11 cellular contexts compared by ENCODE assay signal in the genomic region with DNA sequence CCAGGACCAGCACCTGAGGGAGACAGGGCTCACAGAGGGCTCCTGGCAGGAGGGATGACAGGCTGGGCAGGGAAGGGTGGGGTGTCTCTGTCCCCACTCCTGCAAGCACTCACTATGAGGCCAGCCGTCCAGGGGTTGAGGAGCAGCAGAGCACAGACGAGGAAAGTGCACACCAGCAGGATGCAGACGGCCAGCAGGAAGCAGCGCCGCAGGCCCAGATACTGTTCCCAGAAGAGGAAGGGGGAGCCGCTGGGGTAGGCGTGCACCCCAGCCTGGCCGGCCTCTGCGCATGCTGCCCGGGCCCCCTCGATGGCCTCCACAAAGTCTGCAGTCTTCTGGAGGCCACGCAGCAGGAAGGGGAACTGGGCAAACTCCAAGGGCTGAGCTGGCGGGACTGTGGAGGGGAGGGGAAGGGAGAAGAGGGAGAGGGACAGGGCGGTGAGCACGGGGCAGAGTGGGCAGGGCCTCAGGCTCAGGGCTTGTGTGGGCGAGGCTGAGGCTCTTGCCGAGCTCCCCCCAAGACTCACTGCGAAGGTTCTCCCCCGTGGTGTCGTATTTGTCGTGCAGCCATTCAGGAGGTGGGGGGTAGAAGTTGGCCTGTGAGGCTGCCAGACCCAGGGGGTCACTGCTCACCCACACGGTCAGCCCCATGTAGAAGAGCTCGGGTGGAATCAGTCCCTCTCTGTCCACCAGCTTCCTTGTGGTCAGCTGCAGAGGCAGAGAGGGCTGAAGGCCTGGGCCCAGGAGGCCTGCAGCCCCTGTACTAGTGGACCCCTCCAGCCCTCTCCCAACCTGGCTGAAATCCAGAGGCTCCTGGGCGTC. TPM values are rescaled to one million over a fixed set of nuclear protein-coding genes. Genes with fewer than 3 reads are reported as not detected.
DNase-seq lines count a peak whose midpoint lies in the region; ATAC-seq and TF ChIP-seq lines count a peak whose summit lies in the region.
"Had no signal": no experiment of that assay in that cellular context is flagged by ENCODE, and none has a peak within 500 bp of the region (broad histone marks: within the 10 kb centered on the region; RNA-seq: fewer than 3 reads in every experiment).

No MANE protein-coding gene starts in this region.

- H2AFZ ChIP-seq in PC-3 (ENCODE audit: low read length) (no peak overlapping the region), neuronal stem cell (ENCODE audit: low read length) (no peak overlapping the region)

- H2AK5ac ChIP-seq in neuronal stem cell (ENCODE audit: low read depth, low read length) = peak overlapping the region; percentile 81

- TF ChIP-seq CTCF in PC-3 (conservative IDR thresholded peaks at IDR 0.05; ENCODE audit: low read depth, low read length) (no peak), foreskin keratinocyte (conservative IDR thresholded peaks at IDR 0.05) (no peak), type B pancreatic cell (conservative IDR thresholded peaks at IDR 0.05) (no peak)

- DNase-seq in PC-3 (no peak), foreskin keratinocyte (no peak), neuronal stem cell (ENCODE audit: low spot score) (no peak), SW480 (ENCODE audit: low spot score) (no peak), type B pancreatic cell (ENCODE audit: extremely low spot score, unreplicated experiment) (no peak), NCI-H82 treated with DMSO at 0.1 percent for 48 hours (lab: John Stamatoyannopoulos, UW; ENCODE audit: unreplicated experiment) (no peak)
- DNase-seq: mammary epithelial cell had no signal

- peak overlapping the region in 8 of 11 experiments; percentile 6 to 84 (median 42); a peak in 11 of 22 replicates for H3K4me2 ChIP-seq in BLaER1 treated with 17β-estradiol and CSF1 and Interleukin-3, amounts not matched to agents 10 nM and 100 nM
- no peak overlapping the region for H3K4me2 ChIP-seq in PC-3 (ENCODE audit: low read length)
- H3K4me2 ChIP-seq in neuronal stem cell (ENCODE audit: insufficient read depth, low read length, poor library complexity, severe bottlenecking) = no peak overlapping the region

- no peaks in the 10 kb centered on the region for H3K9me2 ChIP-seq in PC-3 (replicated peaks; ENCODE audit: low read length)

- no peak overlapping the region for H2BK12ac ChIP-seq in neuronal stem cell (ENCODE audit: low read length)

- H3K4me1 ChIP-seq in BLaER1 treated with 17β-estradiol and CSF1 and Interleukin-3, amounts not matched to agents 10 nM and 100 nM = peaks cover 14 to 47% (median 29%) of the 10 kb centered on the region in 10 experiments
- H3K4me1 ChIP-seq in PC-3 (ENCODE audit: insufficient read depth, low read length) = no peaks in the 10 kb centered on the region
- no peaks in the 10 kb centered on the region for H3K4me1 ChIP-seq in foreskin keratinocyte
- peaks cover 0 to 2% of the 10 kb centered on the region in 2 donors for H3K4me1 ChIP-seq in neuronal stem cell (ENCODE audit: control insufficient read depth in 2 of 2, insufficient read depth in 1 of 2, low read depth in 1 of 2, low read length in 2 of 2)

- peak overlapping the region; percentile 6 for H3K4ac ChIP-seq in neuronal stem cell (ENCODE audit: low read length)

- H3K27ac ChIP-seq in BLaER1 treated with 17β-estradiol and CSF1 and Interleukin-3, amounts not matched to agents 10 nM and 100 nM = peak overlapping the region in 3 of 11 experiments; percentile 28 to 32 (median 30); a peak in 3 of 22 replicates
- H3K27ac ChIP-seq in PC-3 (ENCODE audit: low read length) = no peak overlapping the region
- no peak overlapping the region for H3K27ac ChIP-seq in foreskin keratinocyte
- no peak overlapping the region for H3K27ac ChIP-seq in neuronal stem cell (replicated peaks; ENCODE audit: low read length)

- no peak overlapping the region for H4K91ac ChIP-seq in neuronal stem cell (ENCODE audit: low read depth, low read length, poor library complexity)

- H3K9ac ChIP-seq in BLaER1 treated with 17β-estradiol and CSF1 and Interleukin-3, amounts not matched to agents 10 nM and 100 nM = peak overlapping the region in 2 of 11 experiments; percentile 9 to 17; a peak in 1 of 22 replicates
- H3K9ac ChIP-seq in PC-3 (ENCODE audit: low read length) (no peak overlapping the region), neuronal stem cell (ENCODE audit: low read depth, low read length, poor library complexity) (peak overlapping the region; percentile 0)

- no peaks in the 10 kb centered on the region for H3K36me3 Mint-ChIP-seq in type B pancreatic cell
- H3K36me3 Mint-ChIP-seq: stimulated activated effector memory CD8-positive, alpha-beta T cell treated with anti-CD3 and anti-CD28 coated beads, Interleukin-12 subunit alpha, Interleukin-12 subunit beta, amount 100 ng/mL, for 72 hours had no signal

- WGBS in neuronal stem cell (ENCODE audit: extremely low coverage in 2 of 2, insufficient read length in 2 of 2, insufficient replicate concordance in 1 of 2), 2 donors = no CpG with 5 or more reads among the region's 24 CpGs

- H3K36me3 ChIP-seq in BLaER1 treated with 17β-estradiol and CSF1 and Interleukin-3, amounts not matched to agents 10 nM and 100 nM = no peaks in the 10 kb centered on the region
- H3K36me3 ChIP-seq in PC-3 (ENCODE audit: low read depth, low read length) (no peaks in the 10 kb centered on the region), neuronal stem cell (replicated peaks in 1 of 2; ENCODE audit: control insufficient read depth in 2 of 2, insufficient read depth in 2 of 2, low read length in 2 of 2) (no peaks in the 10 kb centered on the region)

- peak overlapping the region; percentile 0 for H3K14ac ChIP-seq in neuronal stem cell (ENCODE audit: low read length)

- H2BK120ac ChIP-seq in neuronal stem cell (ENCODE audit: low read depth, low read length) = no peak overlapping the region

- H2BK5ac ChIP-seq in neuronal stem cell (ENCODE audit: low read length) = peak overlapping the region; percentile 39

- CTCF ChIA-PET in PC-3 (lab: Charles Lee) = no interaction called here

- no peaks in the 10 kb centered on the region for H3F3A ChIP-seq in PC-3 (ENCODE audit: low read length, unreplicated experiment)

- peaks cover 0 to 12% (median 0%) of the 10 kb centered on the region in 11 experiments; a peak in 4 of 22 replicates for H3K9me3 ChIP-seq in BLaER1 treated with 17β-estradiol and CSF1 and Interleukin-3, amounts not matched to agents 10 nM and 100 nM (replicated peaks in 1 of 11)
- H3K9me3 ChIP-seq in PC-3 (ENCODE audit: low read length) (no peaks in the 10 kb centered on the region), neuronal stem cell (replicated peaks in 1 of 2; ENCODE audit: control insufficient read depth in 2 of 2, insufficient read depth in 1 of 2, low read depth in 1 of 2, low read length in 2 of 2) (peaks cover 0 to 11% of the 10 kb centered on the region in 2 donors)

- H3K9me3 Mint-ChIP-seq in type B pancreatic cell = no peaks in the 10 kb centered on the region
- H3K9me3 Mint-ChIP-seq: stimulated activated effector memory CD8-positive, alpha-beta T cell treated with anti-CD3 and anti-CD28 coated beads, Interleukin-12 subunit alpha, Interleukin-12 subunit beta, amount 100 ng/mL, for 72 hours had no signal

- no peak overlapping the region for H3K23ac ChIP-seq in neuronal stem cell (ENCODE audit: low read depth, low read length, poor library complexity)

- H4K20me1 ChIP-seq in BLaER1 treated with 17β-estradiol and CSF1 and Interleukin-3, amounts not matched to agents 10 nM and 100 nM = no peaks in the 10 kb centered on the region
- no peaks in the 10 kb centered on the region for H4K20me1 ChIP-seq in PC-3 (ENCODE audit: low read length)

- no TSS peak for BruUV-seq in PC-3 (replicated peaks; lab: Mats Ljungman, UMichigan)

- intact Hi-C loops in PC-3 (cut with micrococcal nuclease) = no loop called here

- H3K18ac ChIP-seq in neuronal stem cell (ENCODE audit: low read length) = peak overlapping the region; percentile 4

- H3K79me1 ChIP-seq in neuronal stem cell (ENCODE audit: low read depth, low read length) = peaks cover 2% of the 10 kb centered on the region

- peaks cover 6% of the 10 kb centered on the region for H3K4me1 Mint-ChIP-seq in type B pancreatic cell (ENCODE audit: unreplicated experiment)

- H3K27ac Mint-ChIP-seq in type B pancreatic cell = no peak overlapping the region
- H3K27ac Mint-ChIP-seq: stimulated activated effector memory CD8-positive, alpha-beta T cell treated with anti-CD3 and anti-CD28 coated beads, Interleukin-12 subunit alpha, Interleukin-12 subunit beta, amount 100 ng/mL, for 72 hours had no signal

- POLR2A ChIA-PET in PC-3 (lab: Charles Lee; ENCODE audit: unreplicated experiment) = no interaction called here

- H2BK15ac ChIP-seq in neuronal stem cell (ENCODE audit: low read length) = peak overlapping the region; percentile 63

- H3K27me3 Mint-ChIP-seq in type B pancreatic cell = no peaks in the 10 kb centered on the region

- ATAC-seq in PC-3 = peak; percentile 18; the same call in 1 of the 2 replicates
- peak; percentile 6 for ATAC-seq in foreskin keratinocyte
- ATAC-seq in HG03108 (IDR thresholded peaks at IDR 0.05; ENCODE audit: unreplicated experiment) = no peak
- ATAC-seq: stimulated activated effector memory CD8-positive, alpha-beta T cell treated with anti-CD3 and anti-CD28 coated beads, Interleukin-12 subunit alpha, Interleukin-12 subunit beta, amount 100 ng/mL, for 72 hours had no signal

- no peaks in the 10 kb centered on the region for H3K27me3 ChIP-seq in BLaER1 treated with 17β-estradiol and CSF1 and Interleukin-3, amounts not matched to agents 10 nM and 100 nM
- H3K27me3 ChIP-seq in PC-3 (ENCODE audit: low read length) (no peaks in the 10 kb centered on the region), foreskin keratinocyte (peaks cover 4% of the 10 kb centered on the region), neuronal stem cell (ENCODE audit: control insufficient read depth in 3 of 3, insufficient read depth in 3 of 3, low read depth in 1 of 3, low read length in 3 of 3) (no peaks in the 10 kb centered on the region)

- no peak overlapping the region for H4K8ac ChIP-seq in neuronal stem cell (ENCODE audit: low read depth, low read length)

- H3K4me3 ChIP-seq in BLaER1 treated with 17β-estradiol and CSF1 and Interleukin-3, amounts not matched to agents 10 nM and 100 nM = no peak overlapping the region
- H3K4me3 ChIP-seq in PC-3 (ENCODE audit: low read length) (no peak overlapping the region), neuronal stem cell (ENCODE audit: low read length in 2 of 2) (no peak overlapping the region)

- H3K4me3 Mint-ChIP-seq in type B pancreatic cell = no peak overlapping the region
- H3K4me3 Mint-ChIP-seq: stimulated activated effector memory CD8-positive, alpha-beta T cell treated with anti-CD3 and anti-CD28 coated beads, Interleukin-12 subunit alpha, Interleukin-12 subunit beta, amount 100 ng/mL, for 72 hours had no signal

- no peaks in the 10 kb centered on the region for H3K79me2 ChIP-seq in PC-3 (ENCODE audit: low read length)

RNA-seq across cellular contexts. Expression of a gene that starts 16.5 kb away (rescaled TPM):
- total RNA-seq in PC-3 (2014; rRNA removed) (0.12 TPM in 1 of 2 replicates, not detected in the other), foreskin keratinocyte (0.31 and 0.67 TPM in 2 replicates), type B pancreatic cell (ENCODE audit: low replicate concordance) (1.6 and 3.4 TPM in 2 replicates)
- 0.04 and 0.06 TPM in 2 replicates for polyA plus RNA-seq in foreskin keratinocyte
- polyA plus RNA-seq in neuronal stem cell (2013, experiment 1 of 2) = 0.32 TPM
- 0.29 TPM for polyA plus RNA-seq in neuronal stem cell (2013, experiment 2 of 2)
- total RNA-seq: epithelial cell of proximal tubule had no signal

RNA-seq across cellular contexts. Expression of a gene that starts 18.3 kb away (rescaled TPM):
- 0.58 and 4.3 TPM in 2 replicates for total RNA-seq in PC-3 (2014; rRNA removed)
- 1.6 and 1.9 TPM in 2 replicates for total RNA-seq in foreskin keratinocyte
- 1.4 and 1.6 TPM in 2 replicates for polyA plus RNA-seq in foreskin keratinocyte
- polyA plus RNA-seq in neuronal stem cell (2013, experiment 1 of 2) = 2.2 TPM
- 2.0 TPM for polyA plus RNA-seq in neuronal stem cell (2013, experiment 2 of 2)
- 7.0 and 10.3 TPM in 2 replicates for total RNA-seq in type B pancreatic cell (ENCODE audit: low replicate concordance)

RNA-seq across cellular contexts. Expression of a gene that starts 19.4 kb away (rescaled TPM):
- total RNA-seq in PC-3 (2014; rRNA removed) (2.0 and 3.4 TPM in 2 replicates), foreskin keratinocyte (not detected in 2 replicates), type B pancreatic cell (ENCODE audit: low replicate concordance) (1.1 TPM in 1 of 2 replicates, not detected in the other)
- 0.09 TPM in 1 of 2 replicates, not detected in the other for polyA plus RNA-seq in foreskin keratinocyte
- not detected for polyA plus RNA-seq in neuronal stem cell (2013, experiment 1 of 2)
- polyA plus RNA-seq in neuronal stem cell (2013, experiment 2 of 2) = not detected
- total RNA-seq: epithelial cell of proximal tubule, mammary epithelial cell had no signal
- polyA plus RNA-seq: mammary epithelial cell had no signal

RNA-seq across cellular contexts. Expression of a gene that starts 26.4 kb away (rescaled TPM):
- total RNA-seq in PC-3 (2014; rRNA removed) = 38.9 and 44.0 TPM in 2 replicates
- total RNA-seq in foreskin keratinocyte = 34.2 and 35.6 TPM in 2 replicates
- 39.3 and 39.9 TPM in 2 replicates for polyA plus RNA-seq in foreskin keratinocyte
- polyA plus RNA-seq in neuronal stem cell (2013, experiment 1 of 2) = 8.3 TPM
- 7.4 TPM for polyA plus RNA-seq in neuronal stem cell (2013, experiment 2 of 2)
- 18.5 and 39.1 TPM in 2 replicates for total RNA-seq in type B pancreatic cell (ENCODE audit: low replicate concordance)

RNA-seq across cellular contexts. Expression of a gene that starts 38.6 kb away (rescaled TPM):
- total RNA-seq in PC-3 (2014; rRNA removed) (not detected in 2 replicates), foreskin keratinocyte (0.14 TPM in 1 of 2 replicates, not detected in the other), type B pancreatic cell (ENCODE audit: low replicate concordance) (0.48 and 0.99 TPM in 2 replicates)
- 0.07 and 0.08 TPM in 2 replicates for polyA plus RNA-seq in foreskin keratinocyte
- polyA plus RNA-seq in neuronal stem cell (2013, experiment 1 of 2) = 2.1 TPM
- polyA plus RNA-seq in neuronal stem cell (2013, experiment 2 of 2) = 1.9 TPM

Comparison
In these comparisons a context has a peak if more than half of its experiments do, and no peak if none do; other contexts are left out.
1. H3K4me2 ChIP-seq: peak in BLaER1 treated with 17β-estradiol and CSF1 and Interleukin-3, amounts not matched to agents 10 nM and 100 nM (8 of 11); none in PC-3 (single experiment) and neuronal stem cell (single experiment).